In genomic region chr7:1272136-1272535, GRCh38 we compare ENCODE assay signal across 15 cellular contexts. TPM values are rescaled to one million over a fixed set of nuclear protein-coding genes. Genes with fewer than 3 reads are reported as not detected.
"Had no signal": no experiment of that assay in that cellular context is flagged by ENCODE, and none has a peak within 500 bp of the region (broad histone marks: within the 10 kb centered on the region; RNA-seq: fewer than 3 reads in every experiment).

No MANE protein-coding gene starts in this region.

RNA-seq across cellular contexts. Expression of gene UNCX, which starts 39.5 kb away (rescaled TPM):
- total RNA-seq: activated CD4-positive, alpha-beta memory T cell treated with anti-CD3 and anti-CD28 coated beads, Interleukin-2, amount 10 ng/mL, durations not matched to agents 7 days and 5 days; activated CD4-positive, alpha-beta T cell treated with anti-CD3 and anti-CD28 coated beads for 36 hours; activated CD4-positive, alpha-beta T cell treated with anti-CD3 and anti-CD28 coated beads, Interleukin-2, amount 10 ng/mL, durations not matched to agents 7 days and 5 days; activated CD8-positive, alpha-beta memory T cell treated with anti-CD3 and anti-CD28 coated beads, Interleukin-2, amount 10 ng/mL, durations not matched to agents 7 days and 5 days; activated CD8-positive, alpha-beta T cell treated with anti-CD3 and anti-CD28 coated beads, Interleukin-2, amount 10 ng/mL, durations not matched to agents 7 days and 5 days; activated naive CD8-positive, alpha-beta T cell treated with anti-CD3 and anti-CD28 coated beads, Interleukin-2, amount 10 ng/mL, durations not matched to agents 7 days and 5 days; activated T-helper 2 cell treated with anti-CD3 and anti-CD28 coated beads, Interferon-gamma antibody, Interleukin-2, Interleukin-4, amounts not matched to agents 10 μg/mL and 5 μg/mL and 100 μg/mL, durations not matched to agents 14 hours and 24 hours and 36 hours; ascending aorta; bronchial epithelial cell; T-cell; T-helper 1 cell treated with Interleukin-12 subunit alpha and Interleukin-12 subunit beta and Interleukin-4 antibody, amounts not matched to agents 30 ng/mL and 1 ng/mL, for 36 hours; T-helper 17 cell; T-helper 2 cell treated with Interferon-gamma antibody and Interleukin-4, amounts not matched to agents 100 ng/mL and 5 ng/mL, for 36 hours; WTC11 had no signal
- polyA plus RNA-seq: adipose tissue had no signal
